In the genomic region with DNA sequence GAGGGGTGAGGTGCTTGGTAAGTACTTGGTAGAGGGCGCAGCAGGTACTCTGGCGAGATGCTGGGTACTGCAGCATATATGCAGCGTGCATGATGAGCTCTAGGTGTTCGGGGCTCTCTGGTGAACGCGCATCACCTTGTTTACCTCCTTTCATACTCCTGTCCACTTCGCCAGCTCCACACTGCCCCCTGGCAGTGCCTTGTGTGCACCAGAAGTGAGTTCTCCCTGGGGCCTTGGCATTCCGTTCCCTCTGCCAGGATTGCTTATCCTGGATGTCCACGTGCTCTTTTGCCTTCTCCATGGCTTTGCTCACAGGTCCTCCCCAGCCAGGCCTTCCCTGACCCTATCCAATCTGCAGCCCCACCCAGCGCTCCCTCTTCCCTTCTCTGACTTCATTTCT, we compare ENCODE assay signal across 8 cellular contexts.
DNase-seq lines count a peak whose midpoint lies in the region; ATAC-seq and TF ChIP-seq lines count a peak whose summit lies in the region.

No MANE protein-coding gene starts in this region.

- TF ChIP-seq POLR2A in NB4 (IDR thresholded peaks at IDR 0.05; ENCODE audit: extremely low read depth, insufficient read length), result no peak
- TF ChIP-seq POLR2A in GM18505 (IDR thresholded peaks at IDR 0.05; ENCODE audit: borderline replicate concordance, extremely low read depth, insufficient read depth, insufficient read length), result no peak

- H3K27ac ChIP-seq in DOHH2 (ENCODE audit: low read depth, low read length), result no peak overlapping the region

- CTCF ChIA-PET in activated CD8-positive, alpha-beta T cell treated with anti-CD3 and anti-CD28 coated beads for 36 hours (lab: Charles Lee), result interaction anchor here (0.6 to 2.3 kb wide), 15 partner anchors 8 to 154 kb away, joined by 3 to 15 read pairs (median 5); a partner anchor contains a TSS

- H3K4me1 Mint-ChIP-seq in activated CD8-positive, alpha-beta T cell treated with anti-CD3 and anti-CD28 coated beads for 36 hours (ENCODE audit: low read depth), result no peaks in the 10 kb centered on the region

- H3K79me2 ChIP-seq in DOHH2 (ENCODE audit: control insufficient read depth, low read length), result no peaks in the 10 kb centered on the region

- H3K27me3 Mint-ChIP-seq in activated CD8-positive, alpha-beta T cell treated with anti-CD3 and anti-CD28 coated beads for 36 hours, result peaks cover 2% of the 10 kb centered on the region

- H3F3A ChIP-seq in DOHH2 (ENCODE audit: control insufficient read depth, insufficient read depth), result no peaks in the 10 kb centered on the region

- H3K4me2 ChIP-seq in DOHH2 (ENCODE audit: low read length), result no peak overlapping the region

- no peaks in the 10 kb centered on the region for H3K9me2 ChIP-seq in DOHH2 (replicated peaks; ENCODE audit: control insufficient read depth, low read length)

- no peak overlapping the region for H3K27ac Mint-ChIP-seq in activated CD8-positive, alpha-beta T cell treated with anti-CD3 and anti-CD28 coated beads for 36 hours

- TF ChIP-seq CTCF in DOHH2 (IDR thresholded peaks at IDR 0.05; ENCODE audit: low read depth, low read length, poor library complexity, severe bottlenecking) (peak; percentile 57), NB4 (IDR thresholded peaks at IDR 0.05; ENCODE audit: low read depth, low read length) (peak; percentile 77), foreskin fibroblast (IDR thresholded peaks at IDR 0.05; ENCODE audit: low read depth, low read length) (peak; percentile 38)
- TF ChIP-seq CTCF in activated CD8-positive, alpha-beta T cell treated with anti-CD3 and anti-CD28 coated beads for 36 hours (IDR thresholded peaks at IDR 0.05), result peak; percentile 65

- H3K36me3 ChIP-seq in DOHH2 (ENCODE audit: control insufficient read depth, low read length), result no peaks in the 10 kb centered on the region

- H4K20me1 ChIP-seq in DOHH2 (ENCODE audit: control insufficient read depth, insufficient read depth, low read depth, low read length), result no peaks in the 10 kb centered on the region

- DNase-seq in NB4 (ENCODE audit: low read depth) (peak; percentile 56), foreskin fibroblast (peak in 1 of 2 donors; percentile 10)
- peak; percentile 67 for DNase-seq in activated CD8-positive, alpha-beta T cell treated with anti-CD3 and anti-CD28 coated beads for 36 hours
- peak; percentile 64 for DNase-seq in stimulated activated CD8-positive, alpha-beta memory T cell treated with anti-CD3 and anti-CD28 coated beads, Interleukin-4, amount 100 ng/mL, for 48 hours

- H3K9me3 Mint-ChIP-seq in activated CD8-positive, alpha-beta T cell treated with anti-CD3 and anti-CD28 coated beads for 36 hours, result no peaks in the 10 kb centered on the region

- H3K36me3 Mint-ChIP-seq in activated CD8-positive, alpha-beta T cell treated with anti-CD3 and anti-CD28 coated beads for 36 hours (ENCODE audit: low read depth), result no peaks in the 10 kb centered on the region

- peak; percentile 65 for ATAC-seq in activated CD8-positive, alpha-beta T cell treated with anti-CD3 and anti-CD28 coated beads for 36 hours
- ATAC-seq in GM18505 (IDR thresholded peaks at IDR 0.05; ENCODE audit: unreplicated experiment) (no peak), HG03196 (IDR thresholded peaks at IDR 0.05; ENCODE audit: unreplicated experiment) (no peak), GM19455 (IDR thresholded peaks at IDR 0.05; ENCODE audit: unreplicated experiment) (no peak)

- H3K9me3 ChIP-seq in DOHH2 (ENCODE audit: control insufficient read depth, insufficient read depth, low read length), result no peaks in the 10 kb centered on the region

- intact Hi-C loops in activated CD8-positive, alpha-beta T cell treated with anti-CD3 and anti-CD28 coated beads for 36 hours (cut with micrococcal nuclease), result loop anchor here (10.0 kb wide), 1 partner anchor 121 kb away; no protein-coding TSS in a partner anchor

- peaks cover 4% of the 10 kb centered on the region; the same call in 1 of the 2 replicates for H3K27me3 ChIP-seq in DOHH2 (ENCODE audit: control insufficient read depth, low read length)

- no peak overlapping the region for H3K4me3 Mint-ChIP-seq in activated CD8-positive, alpha-beta T cell treated with anti-CD3 and anti-CD28 coated beads for 36 hours

- H3K4me1 ChIP-seq in DOHH2 (ENCODE audit: control insufficient read depth, low read length), result no peaks in the 10 kb centered on the region

- H3K4me3 ChIP-seq in DOHH2 (ENCODE audit: low read length) (no peak overlapping the region), NB4 (ENCODE audit: low read depth, low read length) (no peak overlapping the region), foreskin fibroblast (ENCODE audit: low read depth in 1 of 2, low read length in 2 of 2) (no peak overlapping the region)

- POLR2A ChIA-PET in activated CD8-positive, alpha-beta T cell treated with anti-CD3 and anti-CD28 coated beads for 36 hours (lab: Charles Lee), result no interaction called here
